2 cellular contexts compared by ENCODE assay signal in the genomic region with DNA sequence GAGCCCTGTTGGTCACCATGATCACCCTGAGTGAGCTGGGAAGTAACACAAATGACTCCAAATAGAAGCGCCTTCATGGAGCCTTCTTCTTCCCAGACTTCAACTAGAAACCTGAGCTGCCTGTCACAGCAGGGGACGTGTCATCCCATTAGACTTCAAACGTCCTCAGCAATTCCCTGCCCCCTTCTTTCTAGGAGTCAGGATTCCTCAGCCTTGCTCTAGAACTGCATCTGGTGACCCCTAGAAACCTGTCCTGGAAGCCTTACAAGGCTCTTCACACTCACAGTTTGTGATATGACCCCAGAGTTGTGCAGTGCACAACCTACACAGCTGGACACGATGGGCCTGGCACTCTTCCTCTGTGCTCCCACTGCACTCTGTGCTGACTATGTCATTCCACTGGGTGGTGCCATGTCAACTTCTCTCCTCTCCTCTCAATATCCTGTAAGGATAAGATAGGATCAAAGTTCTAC.
TF ChIP-seq lines count a peak whose summit lies in the region.

No MANE protein-coding gene starts in this region.

TF ChIP-seq in SK-N-SH treated with all-trans-retinoic acid at 6 μM for 48 hours, 23 proteins besides CTCF, POLR2A, EP300 and RAD21 (continued from another document):
- TF ChIP-seq, protein P1, sequence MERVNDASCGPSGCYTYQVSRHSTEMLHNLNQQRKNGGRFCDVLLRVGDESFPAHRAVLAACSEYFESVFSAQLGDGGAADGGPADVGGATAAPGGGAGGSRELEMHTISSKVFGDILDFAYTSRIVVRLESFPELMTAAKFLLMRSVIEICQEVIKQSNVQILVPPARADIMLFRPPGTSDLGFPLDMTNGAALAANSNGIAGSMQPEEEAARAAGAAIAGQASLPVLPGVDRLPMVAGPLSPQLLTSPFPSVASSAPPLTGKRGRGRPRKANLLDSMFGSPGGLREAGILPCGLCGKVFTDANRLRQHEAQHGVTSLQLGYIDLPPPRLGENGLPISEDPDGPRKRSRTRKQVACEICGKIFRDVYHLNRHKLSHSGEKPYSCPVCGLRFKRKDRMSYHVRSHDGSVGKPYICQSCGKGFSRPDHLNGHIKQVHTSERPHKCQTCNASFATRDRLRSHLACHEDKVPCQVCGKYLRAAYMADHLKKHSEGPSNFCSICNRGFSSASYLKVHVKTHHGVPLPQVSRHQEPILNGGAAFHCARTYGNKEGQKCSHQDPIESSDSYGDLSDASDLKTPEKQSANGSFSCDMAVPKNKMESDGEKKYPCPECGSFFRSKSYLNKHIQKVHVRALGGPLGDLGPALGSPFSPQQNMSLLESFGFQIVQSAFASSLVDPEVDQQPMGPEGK (CRISPR knock-in tag; IDR thresholded peaks at IDR 0.05; ENCODE audit: borderline replicate concordance) = no peak
- TF ChIP-seq GLIS3 (CRISPR knock-in tag; IDR thresholded peaks at IDR 0.05) = no peak
- TF ChIP-seq, protein P2, sequence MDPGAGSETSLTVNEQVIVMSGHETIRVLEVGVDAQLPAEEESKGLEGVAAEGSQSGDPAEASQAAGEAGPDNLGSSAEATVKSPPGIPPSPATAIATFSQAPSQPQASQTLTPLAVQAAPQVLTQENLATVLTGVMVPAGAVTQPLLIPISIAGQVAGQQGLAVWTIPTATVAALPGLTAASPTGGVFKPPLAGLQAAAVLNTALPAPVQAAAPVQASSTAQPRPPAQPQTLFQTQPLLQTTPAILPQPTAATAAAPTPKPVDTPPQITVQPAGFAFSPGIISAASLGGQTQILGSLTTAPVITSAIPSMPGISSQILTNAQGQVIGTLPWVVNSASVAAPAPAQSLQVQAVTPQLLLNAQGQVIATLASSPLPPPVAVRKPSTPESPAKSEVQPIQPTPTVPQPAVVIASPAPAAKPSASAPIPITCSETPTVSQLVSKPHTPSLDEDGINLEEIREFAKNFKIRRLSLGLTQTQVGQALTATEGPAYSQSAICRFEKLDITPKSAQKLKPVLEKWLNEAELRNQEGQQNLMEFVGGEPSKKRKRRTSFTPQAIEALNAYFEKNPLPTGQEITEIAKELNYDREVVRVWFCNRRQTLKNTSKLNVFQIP (CRISPR knock-in tag; IDR thresholded peaks at IDR 0.05; ENCODE audit: borderline replicate concordance, low read depth) = no peak
- TF ChIP-seq TOX (CRISPR knock-in tag; IDR thresholded peaks at IDR 0.05; ENCODE audit: borderline replicate concordance) = no peak
- no peak for TF ChIP-seq TCF4 (CRISPR knock-in tag; IDR thresholded peaks at IDR 0.05; ENCODE audit: borderline replicate concordance)
- TF ChIP-seq ZNF565 (CRISPR knock-in tag; conservative IDR thresholded peaks at IDR 0.05; ENCODE audit: low read depth) = no peak
- TF ChIP-seq, protein P3, sequence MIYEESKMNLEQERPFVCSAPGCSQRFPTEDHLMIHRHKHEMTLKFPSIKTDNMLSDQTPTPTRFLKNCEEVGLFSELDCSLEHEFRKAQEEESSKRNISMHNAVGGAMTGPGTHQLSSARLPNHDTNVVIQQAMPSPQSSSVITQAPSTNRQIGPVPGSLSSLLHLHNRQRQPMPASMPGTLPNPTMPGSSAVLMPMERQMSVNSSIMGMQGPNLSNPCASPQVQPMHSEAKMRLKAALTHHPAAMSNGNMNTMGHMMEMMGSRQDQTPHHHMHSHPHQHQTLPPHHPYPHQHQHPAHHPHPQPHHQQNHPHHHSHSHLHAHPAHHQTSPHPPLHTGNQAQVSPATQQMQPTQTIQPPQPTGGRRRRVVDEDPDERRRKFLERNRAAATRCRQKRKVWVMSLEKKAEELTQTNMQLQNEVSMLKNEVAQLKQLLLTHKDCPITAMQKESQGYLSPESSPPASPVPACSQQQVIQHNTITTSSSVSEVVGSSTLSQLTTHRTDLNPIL (CRISPR knock-in tag; IDR thresholded peaks at IDR 0.05; ENCODE audit: low read depth) = no peak
- TF ChIP-seq ISL1 (CRISPR knock-in tag; IDR thresholded peaks at IDR 0.05) = no peak
- TF ChIP-seq ZFP30 (CRISPR knock-in tag; IDR thresholded peaks at IDR 0.05) = no peak
- TF ChIP-seq ZNF8 (CRISPR knock-in tag; IDR thresholded peaks at IDR 0.05) = no peak
- TF ChIP-seq RARB (CRISPR knock-in tag; IDR thresholded peaks at IDR 0.05) = no peak
- TF ChIP-seq, protein P4, sequence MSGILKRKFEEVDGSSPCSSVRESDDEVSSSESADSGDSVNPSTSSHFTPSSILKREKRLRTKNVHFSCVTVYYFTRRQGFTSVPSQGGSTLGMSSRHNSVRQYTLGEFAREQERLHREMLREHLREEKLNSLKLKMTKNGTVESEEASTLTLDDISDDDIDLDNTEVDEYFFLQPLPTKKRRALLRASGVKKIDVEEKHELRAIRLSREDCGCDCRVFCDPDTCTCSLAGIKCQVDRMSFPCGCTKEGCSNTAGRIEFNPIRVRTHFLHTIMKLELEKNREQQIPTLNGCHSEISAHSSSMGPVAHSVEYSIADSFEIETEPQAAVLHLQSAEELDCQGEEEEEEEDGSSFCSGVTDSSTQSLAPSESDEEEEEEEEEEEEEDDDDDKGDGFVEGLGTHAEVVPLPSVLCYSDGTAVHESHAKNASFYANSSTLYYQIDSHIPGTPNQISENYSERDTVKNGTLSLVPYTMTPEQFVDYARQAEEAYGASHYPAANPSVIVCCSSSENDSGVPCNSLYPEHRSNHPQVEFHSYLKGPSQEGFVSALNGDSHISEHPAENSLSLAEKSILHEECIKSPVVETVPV (CRISPR knock-in tag; IDR thresholded peaks at IDR 0.05) = no peak
- TF ChIP-seq, protein P5, sequence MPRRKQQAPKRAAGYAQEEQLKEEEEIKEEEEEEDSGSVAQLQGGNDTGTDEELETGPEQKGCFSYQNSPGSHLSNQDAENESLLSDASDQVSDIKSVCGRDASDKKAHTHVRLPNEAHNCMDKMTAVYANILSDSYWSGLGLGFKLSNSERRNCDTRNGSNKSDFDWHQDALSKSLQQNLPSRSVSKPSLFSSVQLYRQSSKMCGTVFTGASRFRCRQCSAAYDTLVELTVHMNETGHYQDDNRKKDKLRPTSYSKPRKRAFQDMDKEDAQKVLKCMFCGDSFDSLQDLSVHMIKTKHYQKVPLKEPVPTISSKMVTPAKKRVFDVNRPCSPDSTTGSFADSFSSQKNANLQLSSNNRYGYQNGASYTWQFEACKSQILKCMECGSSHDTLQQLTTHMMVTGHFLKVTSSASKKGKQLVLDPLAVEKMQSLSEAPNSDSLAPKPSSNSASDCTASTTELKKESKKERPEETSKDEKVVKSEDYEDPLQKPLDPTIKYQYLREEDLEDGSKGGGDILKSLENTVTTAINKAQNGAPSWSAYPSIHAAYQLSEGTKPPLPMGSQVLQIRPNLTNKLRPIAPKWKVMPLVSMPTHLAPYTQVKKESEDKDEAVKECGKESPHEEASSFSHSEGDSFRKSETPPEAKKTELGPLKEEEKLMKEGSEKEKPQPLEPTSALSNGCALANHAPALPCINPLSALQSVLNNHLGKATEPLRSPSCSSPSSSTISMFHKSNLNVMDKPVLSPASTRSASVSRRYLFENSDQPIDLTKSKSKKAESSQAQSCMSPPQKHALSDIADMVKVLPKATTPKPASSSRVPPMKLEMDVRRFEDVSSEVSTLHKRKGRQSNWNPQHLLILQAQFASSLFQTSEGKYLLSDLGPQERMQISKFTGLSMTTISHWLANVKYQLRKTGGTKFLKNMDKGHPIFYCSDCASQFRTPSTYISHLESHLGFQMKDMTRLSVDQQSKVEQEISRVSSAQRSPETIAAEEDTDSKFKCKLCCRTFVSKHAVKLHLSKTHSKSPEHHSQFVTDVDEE (CRISPR knock-in tag; IDR thresholded peaks at IDR 0.05) = no peak
- TF ChIP-seq ARNTL (CRISPR knock-in tag; IDR thresholded peaks at IDR 0.05; ENCODE audit: borderline replicate concordance, low read depth) = no peak
- TF ChIP-seq ESRRG (CRISPR knock-in tag; IDR thresholded peaks at IDR 0.05) = no peak
TF ChIP-seq in SK-N-SH treated with all-trans-retinoic acid at 6 μM for 48 hours: peak in this region for 0.

TF ChIP-seq in SK-N-SH, 30 proteins besides CTCF, POLR2A, EP300 and RAD21 (continued from another document):
- no peak for TF ChIP-seq TCF12 (IDR thresholded peaks at IDR 0.05)
- no peak for TF ChIP-seq FOXM1 (IDR thresholded peaks at IDR 0.05; ENCODE audit: low read depth)
- no peak for TF ChIP-seq MXI1 (IDR thresholded peaks at IDR 0.05; ENCODE audit: low read depth, low read length)
- TF ChIP-seq TEAD4 (IDR thresholded peaks at IDR 0.05; ENCODE audit: borderline replicate concordance, insufficient read depth) = no peak
- TF ChIP-seq NFIC (IDR thresholded peaks at IDR 0.05; ENCODE audit: borderline replicate concordance) = no peak
- no peak for TF ChIP-seq FOXJ3 (CRISPR knock-in tag; IDR thresholded peaks at IDR 0.05)
- TF ChIP-seq, protein P6, sequence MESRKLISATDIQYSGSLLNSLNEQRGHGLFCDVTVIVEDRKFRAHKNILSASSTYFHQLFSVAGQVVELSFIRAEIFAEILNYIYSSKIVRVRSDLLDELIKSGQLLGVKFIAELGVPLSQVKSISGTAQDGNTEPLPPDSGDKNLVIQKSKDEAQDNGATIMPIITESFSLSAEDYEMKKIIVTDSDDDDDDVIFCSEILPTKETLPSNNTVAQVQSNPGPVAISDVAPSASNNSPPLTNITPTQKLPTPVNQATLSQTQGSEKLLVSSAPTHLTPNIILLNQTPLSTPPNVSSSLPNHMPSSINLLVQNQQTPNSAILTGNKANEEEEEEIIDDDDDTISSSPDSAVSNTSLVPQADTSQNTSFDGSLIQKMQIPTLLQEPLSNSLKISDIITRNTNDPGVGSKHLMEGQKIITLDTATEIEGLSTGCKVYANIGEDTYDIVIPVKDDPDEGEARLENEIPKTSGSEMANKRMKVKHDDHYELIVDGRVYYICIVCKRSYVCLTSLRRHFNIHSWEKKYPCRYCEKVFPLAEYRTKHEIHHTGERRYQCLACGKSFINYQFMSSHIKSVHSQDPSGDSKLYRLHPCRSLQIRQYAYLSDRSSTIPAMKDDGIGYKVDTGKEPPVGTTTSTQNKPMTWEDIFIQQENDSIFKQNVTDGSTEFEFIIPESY (IDR thresholded peaks at IDR 0.05; ENCODE audit: borderline replicate concordance, low read depth) = no peak
- no peak for TF ChIP-seq EZH2phosphoT487 (IDR thresholded peaks at IDR 0.05; ENCODE audit: borderline replicate concordance, low read depth)
- TF ChIP-seq FOSL2 (IDR thresholded peaks at IDR 0.05; ENCODE audit: borderline replicate concordance, low read depth) = no peak
- no peak for TF ChIP-seq MEF2A (IDR thresholded peaks at IDR 0.05; ENCODE audit: borderline replicate concordance, low read depth)
TF ChIP-seq in SK-N-SH: peak in this region for 0.
